In genomic region chr15:92576597-92577200, GRCh38 we compare ENCODE assay signal across 23 cellular contexts.
"Had no signal": no experiment of that assay in that cellular context is flagged by ENCODE, and none has a peak within 500 bp of the region (broad histone marks: within the 10 kb centered on the region; RNA-seq: fewer than 3 reads in every experiment).

No MANE protein-coding gene starts in this region.

- ATAC-seq: left lung, lower lobe of right lung, natural killer cell, right cardiac atrium, sciatic nerve, upper lobe of right lung had no signal

- H3K36me3 Mint-ChIP-seq: mesothelial cell of epicardium, naive B cell, natural killer cell, neural progenitor cell had no signal

- H3K4me1 Mint-ChIP-seq: mesothelial cell of epicardium, naive B cell, natural killer cell, neural progenitor cell had no signal

- H3K4me3 Mint-ChIP-seq: mesothelial cell of epicardium; naive B cell; natural killer cell; nephron progenitor cell; neural progenitor cell; stimulated activated naive CD8-positive, alpha-beta T cell treated with anti-CD3 and anti-CD28 coated beads, Interleukin-15, Interleukin-2, amounts not matched to agents 100 ng/mL and 50 ng/mL, for 24 hours had no signal

- DNase-seq: islet precursor cell; left lung; lower lobe of right lung; mesendoderm; naive B cell; natural killer cell; nephron progenitor cell; occipital lobe; ovary; right cardiac atrium; stimulated activated CD4-positive, alpha-beta T cell treated with anti-CD3 and anti-CD28 coated beads, Interleukin-12 subunit alpha, Interleukin-12 subunit beta, amount 100 ng/mL, for 4 hours; stimulated activated CD4-positive, alpha-beta T cell treated with anti-CD3 and anti-CD28 coated beads, Interleukin-15, amount 100 ng/mL, for 24 hours; stimulated activated CD4-positive, alpha-beta T cell treated with anti-CD3 and anti-CD28 coated beads, Interleukin-2, amount 100 ng/mL, for 24 hours; stimulated activated CD4-positive, alpha-beta T cell treated with anti-CD3 and anti-CD28 coated beads, Interleukin-4, amount 100 ng/mL, for 1 hour; stimulated activated naive CD4-positive, alpha-beta T cell; tibial artery; trophoblast cell; upper lobe of right lung had no signal

- H3K9me3 Mint-ChIP-seq: mesothelial cell of epicardium; naive B cell; natural killer cell; nephron progenitor cell; neural progenitor cell; stimulated activated naive CD8-positive, alpha-beta T cell treated with anti-CD3 and anti-CD28 coated beads, Interleukin-15, Interleukin-2, amounts not matched to agents 100 ng/mL and 50 ng/mL, for 24 hours had no signal

- H3K27ac Mint-ChIP-seq: mesothelial cell of epicardium; naive B cell; natural killer cell; nephron progenitor cell; neural progenitor cell; progenitor cell of endocrine pancreas; stimulated activated naive CD8-positive, alpha-beta T cell treated with anti-CD3 and anti-CD28 coated beads, Interleukin-15, Interleukin-2, amounts not matched to agents 100 ng/mL and 50 ng/mL, for 24 hours had no signal
